Comparison of ENCODE assay signal across 1 cellular context in the genomic region with DNA sequence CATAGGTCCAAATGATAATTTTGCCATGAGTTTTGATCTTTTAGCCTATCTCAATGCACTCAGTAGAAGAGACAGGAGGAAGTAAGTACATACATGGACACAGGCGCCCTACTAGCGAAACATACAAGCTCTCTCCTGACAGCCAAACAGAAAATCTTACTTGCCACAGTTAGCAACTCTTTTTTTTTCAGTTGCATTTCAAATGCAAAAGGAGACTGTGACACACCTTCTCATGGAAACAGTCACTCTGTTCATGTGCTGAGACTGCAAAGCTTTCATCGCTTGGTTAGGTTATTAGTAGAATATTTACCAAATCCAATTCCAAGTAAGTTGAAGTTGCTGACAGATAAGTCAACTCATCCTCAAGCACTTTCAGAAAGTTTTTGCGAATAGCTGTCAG.
TF ChIP-seq lines count a peak whose summit lies in the region.

No MANE protein-coding gene starts in this region.

TF ChIP-seq in GM12878, 131 proteins besides CTCF, POLR2A, EP300 and RAD21 (continued from another document):
- TF ChIP-seq MXI1 (IDR thresholded peaks at IDR 0.05; ENCODE audit: low read depth, low read length) (no peak), FOXK2 (IDR thresholded peaks at IDR 0.05) (no peak)
- TF ChIP-seq, protein P1, sequence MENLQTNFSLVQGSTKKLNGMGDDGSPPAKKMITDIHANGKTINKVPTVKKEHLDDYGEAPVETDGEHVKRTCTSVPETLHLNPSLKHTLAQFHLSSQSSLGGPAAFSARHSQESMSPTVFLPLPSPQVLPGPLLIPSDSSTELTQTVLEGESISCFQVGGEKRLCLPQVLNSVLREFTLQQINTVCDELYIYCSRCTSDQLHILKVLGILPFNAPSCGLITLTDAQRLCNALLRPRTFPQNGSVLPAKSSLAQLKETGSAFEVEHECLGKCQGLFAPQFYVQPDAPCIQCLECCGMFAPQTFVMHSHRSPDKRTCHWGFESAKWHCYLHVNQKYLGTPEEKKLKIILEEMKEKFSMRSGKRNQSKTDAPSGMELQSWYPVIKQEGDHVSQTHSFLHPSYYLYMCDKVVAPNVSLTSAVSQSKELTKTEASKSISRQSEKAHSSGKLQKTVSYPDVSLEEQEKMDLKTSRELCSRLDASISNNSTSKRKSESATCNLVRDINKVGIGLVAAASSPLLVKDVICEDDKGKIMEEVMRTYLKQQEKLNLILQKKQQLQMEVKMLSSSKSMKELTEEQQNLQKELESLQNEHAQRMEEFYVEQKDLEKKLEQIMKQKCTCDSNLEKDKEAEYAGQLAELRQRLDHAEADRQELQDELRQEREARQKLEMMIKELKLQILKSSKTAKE (IDR thresholded peaks at IDR 0.05; ENCODE audit: low read depth, poor library complexity, severe bottlenecking) = no peak
TF ChIP-seq in GM12878: peak in this region for 0.
